Comparison of ENCODE assay signal across 1 cellular context in the genomic region with DNA sequence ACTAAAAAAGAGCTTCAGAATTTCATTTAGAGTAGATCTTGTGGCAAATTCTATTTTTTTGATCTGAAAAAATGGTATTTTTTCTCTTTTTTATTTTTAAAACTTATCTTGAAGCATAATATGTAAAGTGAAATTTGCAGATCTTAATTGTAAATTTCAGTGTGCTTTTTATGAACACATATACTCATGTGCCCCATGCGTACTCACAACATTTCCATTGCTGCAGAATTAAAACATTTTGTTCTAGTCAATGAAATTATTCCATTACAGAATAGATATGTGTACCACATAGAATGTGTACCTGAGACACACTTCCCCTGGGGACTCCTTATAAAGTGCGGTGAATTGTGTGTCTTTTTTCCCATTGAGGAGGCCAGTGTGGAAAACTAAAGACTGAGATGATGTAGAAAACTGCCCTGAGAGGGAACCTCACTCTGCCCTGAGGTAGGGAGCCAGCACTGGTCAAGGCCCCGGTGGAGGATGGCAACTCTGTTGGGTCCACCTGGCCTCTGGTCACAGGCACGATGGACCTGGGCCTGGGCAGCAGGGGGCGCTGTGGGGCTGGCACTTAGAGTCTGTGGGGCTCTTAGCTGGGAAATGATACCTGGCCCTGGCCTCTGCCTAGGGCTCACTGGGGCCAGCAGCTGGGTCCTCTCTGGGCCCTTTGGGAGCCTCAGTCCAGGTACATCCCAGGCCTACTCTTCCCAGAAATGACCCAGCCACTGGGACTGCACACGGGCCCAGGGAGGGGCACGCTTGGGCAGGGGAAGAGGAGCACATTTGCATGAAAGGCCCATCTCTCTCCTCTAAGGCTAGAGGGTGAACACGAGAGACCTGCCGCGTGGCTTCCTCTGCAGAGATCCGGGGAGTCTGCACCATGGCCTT.
TF ChIP-seq lines count a peak whose summit lies in the region.

No MANE protein-coding gene starts in this region.

TF ChIP-seq in K562, 482 proteins besides CTCF, POLR2A, EP300 and RAD21 (continued from another document and continues in another):
- TF ChIP-seq PRDM10 (IDR thresholded peaks at IDR 0.05; ENCODE audit: partially characterized antibody) (no peak), RHOXF2B (CRISPR knock-in tag; conservative IDR thresholded peaks at IDR 0.05) (no peak), MTA3 (IDR thresholded peaks at IDR 0.05; ENCODE audit: borderline replicate concordance) (no peak), ZNF277 (CRISPR knock-in tag; IDR thresholded peaks at IDR 0.05; ENCODE audit: borderline replicate concordance) (no peak), POLR2G (IDR thresholded peaks at IDR 0.05; ENCODE audit: low read depth, low read length) (no peak), ZNF133 (CRISPR knock-in tag; IDR thresholded peaks at IDR 0.05) (no peak), PML (IDR thresholded peaks at IDR 0.05; ENCODE audit: low read length) (0 out of 2 replicates have a peak, but pooled peaks have one; percentile 15), PCBP1 (IDR thresholded peaks at IDR 0.05; ENCODE audit: low read depth, low read length, poor library complexity, severe bottlenecking) (no peak), PRPF4 (IDR thresholded peaks at IDR 0.05; ENCODE audit: insufficient read depth, low read depth, low read length, poor library complexity, severe bottlenecking) (no peak), FOSL1 (tag; conservative IDR thresholded peaks at IDR 0.05) (no peak), TRIM28 (IDR thresholded peaks at IDR 0.05) (no peak), NBN (IDR thresholded peaks at IDR 0.05; ENCODE audit: low read depth) (no peak), SAFB2 (IDR thresholded peaks at IDR 0.05; ENCODE audit: borderline replicate concordance, low read depth, low read length, severe bottlenecking) (no peak), ZSCAN32 (CRISPR knock-in tag; IDR thresholded peaks at IDR 0.05) (0 out of 2 replicates have a peak, but pooled peaks have one; percentile 44), ATF7 (IDR thresholded peaks at IDR 0.05) (no peak), GTF2F1 (IDR thresholded peaks at IDR 0.05; ENCODE audit: low read depth, low read length) (no peak), ZNF146 (CRISPR knock-in tag; IDR thresholded peaks at IDR 0.05; ENCODE audit: unreplicated experiment) (no peak), ZNF274 (IDR thresholded peaks at IDR 0.05; ENCODE audit: borderline replicate concordance, low read depth, low read length) (no peak), ZNF76 (CRISPR knock-in tag; IDR thresholded peaks at IDR 0.05; ENCODE audit: borderline replicate concordance) (no peak), CCAR2 (IDR thresholded peaks at IDR 0.05; ENCODE audit: low read depth, low read length) (no peak), LEF1 (IDR thresholded peaks at IDR 0.05) (no peak), HDAC3 (IDR thresholded peaks at IDR 0.05; ENCODE audit: borderline replicate concordance, partially characterized antibody) (no peak), ZNF584 (CRISPR knock-in tag; IDR thresholded peaks at IDR 0.05; ENCODE audit: low read depth) (no peak), NRF1 (conservative IDR thresholded peaks at IDR 0.05 in 1 of 2, IDR thresholded peaks at IDR 0.05 in 1 of 2) (no peak), LCOR (CRISPR knock-in tag; IDR thresholded peaks at IDR 0.05) (peak; percentile 85; the same call in 1 of the 2 replicates), EHMT2 (IDR thresholded peaks at IDR 0.05) (no peak), SMARCB1 (IDR thresholded peaks at IDR 0.05; ENCODE audit: insufficient read length, low read depth) (no peak), ZNF699 (CRISPR knock-in tag; IDR thresholded peaks at IDR 0.05; ENCODE audit: insufficient replicate concordance) (no peak), ZNF696 (CRISPR knock-in tag; conservative IDR thresholded peaks at IDR 0.05) (no peak), ZKSCAN8 (CRISPR knock-in tag; IDR thresholded peaks at IDR 0.05) (no peak), HMGN3 (IDR thresholded peaks at IDR 0.05; ENCODE audit: borderline replicate concordance, extremely low read depth, insufficient read length, low read depth, low read length) (peak; percentile 68), SRSF1 (IDR thresholded peaks at IDR 0.05; ENCODE audit: low read depth, low read length) (no peak)
- TF ChIP-seq, protein P1, sequence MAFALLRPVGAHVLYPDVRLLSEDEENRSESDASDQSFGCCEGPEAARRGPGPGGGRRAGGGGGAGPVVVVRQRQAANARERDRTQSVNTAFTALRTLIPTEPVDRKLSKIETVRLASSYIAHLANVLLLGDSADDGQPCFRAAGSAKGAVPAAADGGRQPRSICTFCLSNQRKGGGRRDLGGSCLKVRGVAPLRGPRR (CRISPR knock-in tag; IDR thresholded peaks at IDR 0.05), result peak; percentile 81; the same call in 1 of the 2 replicates
- TF ChIP-seq, protein P2, sequence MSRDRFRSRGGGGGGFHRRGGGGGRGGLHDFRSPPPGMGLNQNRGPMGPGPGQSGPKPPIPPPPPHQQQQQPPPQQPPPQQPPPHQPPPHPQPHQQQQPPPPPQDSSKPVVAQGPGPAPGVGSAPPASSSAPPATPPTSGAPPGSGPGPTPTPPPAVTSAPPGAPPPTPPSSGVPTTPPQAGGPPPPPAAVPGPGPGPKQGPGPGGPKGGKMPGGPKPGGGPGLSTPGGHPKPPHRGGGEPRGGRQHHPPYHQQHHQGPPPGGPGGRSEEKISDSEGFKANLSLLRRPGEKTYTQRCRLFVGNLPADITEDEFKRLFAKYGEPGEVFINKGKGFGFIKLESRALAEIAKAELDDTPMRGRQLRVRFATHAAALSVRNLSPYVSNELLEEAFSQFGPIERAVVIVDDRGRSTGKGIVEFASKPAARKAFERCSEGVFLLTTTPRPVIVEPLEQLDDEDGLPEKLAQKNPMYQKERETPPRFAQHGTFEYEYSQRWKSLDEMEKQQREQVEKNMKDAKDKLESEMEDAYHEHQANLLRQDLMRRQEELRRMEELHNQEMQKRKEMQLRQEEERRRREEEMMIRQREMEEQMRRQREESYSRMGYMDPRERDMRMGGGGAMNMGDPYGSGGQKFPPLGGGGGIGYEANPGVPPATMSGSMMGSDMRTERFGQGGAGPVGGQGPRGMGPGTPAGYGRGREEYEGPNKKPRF (IDR thresholded peaks at IDR 0.05; ENCODE audit: low read depth, low read length), result no peak
- TF ChIP-seq, protein P3, sequence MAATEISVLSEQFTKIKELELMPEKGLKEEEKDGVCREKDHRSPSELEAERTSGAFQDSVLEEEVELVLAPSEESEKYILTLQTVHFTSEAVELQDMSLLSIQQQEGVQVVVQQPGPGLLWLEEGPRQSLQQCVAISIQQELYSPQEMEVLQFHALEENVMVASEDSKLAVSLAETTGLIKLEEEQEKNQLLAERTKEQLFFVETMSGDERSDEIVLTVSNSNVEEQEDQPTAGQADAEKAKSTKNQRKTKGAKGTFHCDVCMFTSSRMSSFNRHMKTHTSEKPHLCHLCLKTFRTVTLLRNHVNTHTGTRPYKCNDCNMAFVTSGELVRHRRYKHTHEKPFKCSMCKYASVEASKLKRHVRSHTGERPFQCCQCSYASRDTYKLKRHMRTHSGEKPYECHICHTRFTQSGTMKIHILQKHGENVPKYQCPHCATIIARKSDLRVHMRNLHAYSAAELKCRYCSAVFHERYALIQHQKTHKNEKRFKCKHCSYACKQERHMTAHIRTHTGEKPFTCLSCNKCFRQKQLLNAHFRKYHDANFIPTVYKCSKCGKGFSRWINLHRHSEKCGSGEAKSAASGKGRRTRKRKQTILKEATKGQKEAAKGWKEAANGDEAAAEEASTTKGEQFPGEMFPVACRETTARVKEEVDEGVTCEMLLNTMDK (IDR thresholded peaks at IDR 0.05; ENCODE audit: borderline replicate concordance, insufficient read depth, low read depth, low read length, poor library complexity, severe bottlenecking), result peak; percentile 96
- TF ChIP-seq, protein P4, sequence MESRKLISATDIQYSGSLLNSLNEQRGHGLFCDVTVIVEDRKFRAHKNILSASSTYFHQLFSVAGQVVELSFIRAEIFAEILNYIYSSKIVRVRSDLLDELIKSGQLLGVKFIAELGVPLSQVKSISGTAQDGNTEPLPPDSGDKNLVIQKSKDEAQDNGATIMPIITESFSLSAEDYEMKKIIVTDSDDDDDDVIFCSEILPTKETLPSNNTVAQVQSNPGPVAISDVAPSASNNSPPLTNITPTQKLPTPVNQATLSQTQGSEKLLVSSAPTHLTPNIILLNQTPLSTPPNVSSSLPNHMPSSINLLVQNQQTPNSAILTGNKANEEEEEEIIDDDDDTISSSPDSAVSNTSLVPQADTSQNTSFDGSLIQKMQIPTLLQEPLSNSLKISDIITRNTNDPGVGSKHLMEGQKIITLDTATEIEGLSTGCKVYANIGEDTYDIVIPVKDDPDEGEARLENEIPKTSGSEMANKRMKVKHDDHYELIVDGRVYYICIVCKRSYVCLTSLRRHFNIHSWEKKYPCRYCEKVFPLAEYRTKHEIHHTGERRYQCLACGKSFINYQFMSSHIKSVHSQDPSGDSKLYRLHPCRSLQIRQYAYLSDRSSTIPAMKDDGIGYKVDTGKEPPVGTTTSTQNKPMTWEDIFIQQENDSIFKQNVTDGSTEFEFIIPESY (CRISPR knock-in tag; IDR thresholded peaks at IDR 0.05), result no peak
